In genomic region chr5:173616577-173617118, GRCh38 we compare ENCODE assay signal across 1 cellular context.
TF ChIP-seq lines count a peak whose summit lies in the region.

Gene BOD1 (minus strand): TSS chr5:173616650. CDS start chr5:173616436, 214 bp downstream.

TF ChIP-seq in HepG2, 621 proteins besides CTCF, POLR2A, EP300 and RAD21 (continued from another document and continues in another):
- TF ChIP-seq REST (IDR thresholded peaks at IDR 0.05; ENCODE audit: borderline replicate concordance in 1 of 2, low read depth in 1 of 2, low read length in 2 of 2) = no peak
- no peak for TF ChIP-seq NR3C1 (CRISPR knock-in tag; IDR thresholded peaks at IDR 0.05)
- 0 out of 2 replicates have a peak, but pooled peaks have one; percentile 26 for TF ChIP-seq ERF (CRISPR knock-in tag; IDR thresholded peaks at IDR 0.05)
- TF ChIP-seq SCMH1 (CRISPR knock-in tag; IDR thresholded peaks at IDR 0.05; ENCODE audit: borderline replicate concordance) = no peak
- TF ChIP-seq ZBTB14 (CRISPR knock-in tag; IDR thresholded peaks at IDR 0.05) = no peak
- TF ChIP-seq ZFP36L2 (CRISPR knock-in tag; IDR thresholded peaks at IDR 0.05) = no peak
- TF ChIP-seq HOXD1 (CRISPR knock-in tag; IDR thresholded peaks at IDR 0.05) = 0 out of 2 replicates have a peak, but pooled peaks have one; percentile 6
- TF ChIP-seq ZNF230 (CRISPR knock-in tag; IDR thresholded peaks at IDR 0.05) = 0 out of 2 replicates have a peak, but pooled peaks have one; percentile 78
- TF ChIP-seq ATF4 (CRISPR knock-in tag; IDR thresholded peaks at IDR 0.05) = peak in 1 of 2 experiments; percentile 35; a peak in 2 of 4 replicates
- no peak for TF ChIP-seq LRRFIP1 (CRISPR knock-in tag; conservative IDR thresholded peaks at IDR 0.05)
- no peak for TF ChIP-seq HHEX (CRISPR knock-in tag; IDR thresholded peaks at IDR 0.05)
- no peak for TF ChIP-seq DNMT1 (CRISPR knock-in tag; IDR thresholded peaks at IDR 0.05)
- TF ChIP-seq ZNF678 (CRISPR knock-in tag; IDR thresholded peaks at IDR 0.05) = no peak
- no peak; the same call in 1 of the 2 replicates for TF ChIP-seq DR1 (CRISPR knock-in tag; IDR thresholded peaks at IDR 0.05)
- 0 out of 2 replicates have a peak, but pooled peaks have one; percentile 26 for TF ChIP-seq PITX1 (CRISPR knock-in tag; IDR thresholded peaks at IDR 0.05)
- no peak for TF ChIP-seq ZNF83 (CRISPR knock-in tag; IDR thresholded peaks at IDR 0.05; ENCODE audit: borderline replicate concordance)
- TF ChIP-seq EHMT2 (IDR thresholded peaks at IDR 0.05; ENCODE audit: borderline replicate concordance, low read depth, low read length) = no peak; the same call in 1 of the 2 replicates
- TF ChIP-seq KAT8 (CRISPR knock-in tag; IDR thresholded peaks at IDR 0.05) = peak; percentile 93
- TF ChIP-seq YEATS2 (CRISPR knock-in tag; IDR thresholded peaks at IDR 0.05; ENCODE audit: borderline replicate concordance) = peak; percentile 77
- peak; percentile 57; the same call in 1 of the 2 replicates for TF ChIP-seq RFXAP (CRISPR knock-in tag; IDR thresholded peaks at IDR 0.05; ENCODE audit: borderline replicate concordance)
- no peak for TF ChIP-seq ZNF772 (CRISPR knock-in tag; IDR thresholded peaks at IDR 0.05)
- TF ChIP-seq FOXM1 (CRISPR knock-in tag; IDR thresholded peaks at IDR 0.05) = no peak
- TF ChIP-seq TRIM22 (IDR thresholded peaks at IDR 0.05) = no peak
- no peak for TF ChIP-seq ATF6 (CRISPR knock-in tag; conservative IDR thresholded peaks at IDR 0.05)
- no peak for TF ChIP-seq JUN (CRISPR knock-in tag; IDR thresholded peaks at IDR 0.05)
- TF ChIP-seq ZBTB46 (CRISPR knock-in tag; IDR thresholded peaks at IDR 0.05; ENCODE audit: borderline replicate concordance) = no peak
- TF ChIP-seq ZMYM2 (CRISPR knock-in tag; IDR thresholded peaks at IDR 0.05) = no peak
- TF ChIP-seq ZIK1 (CRISPR knock-in tag; IDR thresholded peaks at IDR 0.05; ENCODE audit: borderline replicate concordance, low read depth) = no peak
- TF ChIP-seq FOXO4 (CRISPR knock-in tag; conservative IDR thresholded peaks at IDR 0.05) = no peak
- TF ChIP-seq ZFP36 (IDR thresholded peaks at IDR 0.05; ENCODE audit: borderline replicate concordance, low read depth, low read length, partially characterized antibody) = no peak
- TF ChIP-seq PRDM10 (CRISPR knock-in tag; IDR thresholded peaks at IDR 0.05; ENCODE audit: low read depth) = no peak
- no peak for TF ChIP-seq ZXDC (CRISPR knock-in tag; IDR thresholded peaks at IDR 0.05)
- no peak for TF ChIP-seq MATR3 (CRISPR knock-in tag; IDR thresholded peaks at IDR 0.05)
- no peak for TF ChIP-seq CAMTA2 (CRISPR knock-in tag; IDR thresholded peaks at IDR 0.05; ENCODE audit: borderline replicate concordance)
- peak; percentile 51; the same call in 1 of the 2 replicates for TF ChIP-seq NR2F2 (IDR thresholded peaks at IDR 0.05; ENCODE audit: borderline replicate concordance, low read depth)
- no peak; the same call in 1 of the 2 replicates for TF ChIP-seq ZBTB20 (CRISPR knock-in tag; IDR thresholded peaks at IDR 0.05; ENCODE audit: borderline replicate concordance, low read depth)
- no peak for TF ChIP-seq CCDC6 (CRISPR knock-in tag; IDR thresholded peaks at IDR 0.05)
- no peak for TF ChIP-seq IKZF1 (IDR thresholded peaks at IDR 0.05)
